11 cellular contexts compared by ENCODE assay signal in the genomic region with DNA sequence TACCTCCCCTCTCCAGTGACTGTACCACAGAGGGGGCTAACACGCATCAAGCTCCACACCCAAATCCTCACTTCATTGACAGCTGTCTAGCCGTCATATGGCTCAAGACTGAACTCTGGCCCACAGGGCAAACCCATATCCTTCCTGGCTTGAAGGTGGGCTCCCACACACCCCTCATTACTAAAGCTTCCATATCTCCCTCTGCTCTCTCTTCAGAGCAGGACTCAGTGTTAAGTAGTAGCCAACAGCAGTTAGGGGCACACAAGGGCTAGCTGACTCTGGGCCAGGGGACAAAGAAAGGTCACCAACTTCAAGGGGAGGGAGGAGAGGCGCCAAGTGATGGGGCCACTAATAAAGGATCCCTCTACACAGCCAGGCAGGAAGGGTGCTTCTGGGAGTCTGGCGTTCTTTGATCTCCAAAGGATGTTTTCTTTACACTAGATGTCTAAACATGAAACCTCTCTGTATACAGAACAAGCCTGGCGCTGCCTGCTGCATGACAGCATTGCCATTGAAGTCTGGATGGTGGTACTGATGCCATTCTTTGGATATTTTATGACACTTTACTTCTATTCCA. TPM values are rescaled to one million over a fixed set of nuclear protein-coding genes. Genes with fewer than 3 reads are reported as not detected.
"Had no signal": no experiment of that assay in that cellular context is flagged by ENCODE, and none has a peak within 500 bp of the region (broad histone marks: within the 10 kb centered on the region; RNA-seq: fewer than 3 reads in every experiment).

No MANE protein-coding gene starts in this region.

- H3K9me3 ChIP-seq: HAP-1 had no signal

- DNase-seq: GM23248, GOT3, H7, HFFc6, IMR-90, KG1 had no signal

- H3K36me3 ChIP-seq: HAP-1 had no signal

- H3K9ac ChIP-seq: GM23248 had no signal

- H3K27ac ChIP-seq: GM23248, HL-60 had no signal

- H3K4me1 ChIP-seq: HAP-1 had no signal

- H3K4me3 Mint-ChIP-seq: HFFc6 had no signal

- H3K27ac Mint-ChIP-seq: HFFc6 had no signal

- ATAC-seq: HCT116, K562 had no signal

- H3K4me3 ChIP-seq: GM23248, HAP-1, K562 had no signal

RNA-seq across cellular contexts. Expression of gene PEG3, which starts 8.1 kb away (rescaled TPM):
- total RNA-seq: H7, HFFc6, HT1080, IMR-90 had no signal
- polyA plus RNA-seq: IMR-90 had no signal

RNA-seq across cellular contexts. Expression of gene ZIM2, which starts 8.1 kb away (rescaled TPM):
- total RNA-seq: GM23248, H7, HFFc6, HT1080, IMR-90, K562 had no signal
- polyA plus RNA-seq: GM23248, IMR-90, K562 had no signal
